In genomic region chr5:124783285-124783684, GRCh38 we compare ENCODE assay signal across 19 cellular contexts. TPM values are rescaled to one million over a fixed set of nuclear protein-coding genes. Genes with fewer than 3 reads are reported as not detected.
A peak's percentile ranks its signal among the peaks of the same experiment; 100 is the strongest.
DNase-seq lines count a peak whose midpoint lies in the region; ATAC-seq and TF ChIP-seq lines count a peak whose summit lies in the region.
"Had no signal": no experiment of that assay in that cellular context is flagged by ENCODE, and none has a peak within 500 bp of the region (broad histone marks: within the 10 kb centered on the region; RNA-seq: fewer than 3 reads in every experiment).

No MANE protein-coding gene starts in this region.

- H3K4ac ChIP-seq in mesendoderm (ENCODE audit: low read depth, low read length): no peak overlapping the region

- peak; percentile 90 for ATAC-seq in GM18868 (IDR thresholded peaks at IDR 0.05; ENCODE audit: unreplicated experiment)
- peak; percentile 56 for ATAC-seq in HG02610 (IDR thresholded peaks at IDR 0.05; ENCODE audit: unreplicated experiment)
- peak; percentile 96 for ATAC-seq in stimulated activated memory B cell treated with anti-CD40 and anti-IgM and Interleukin-4, amounts not matched to agents 10 μg/mL and 1 μg/mL and 100 μg/mL, for 72 hours
- no peak for ATAC-seq in HG03196 (IDR thresholded peaks at IDR 0.05; ENCODE audit: unreplicated experiment)

- H3K4me3 Mint-ChIP-seq in stimulated activated memory B cell treated with anti-CD40 and anti-IgM and Interleukin-4, amounts not matched to agents 10 μg/mL and 1 μg/mL and 100 μg/mL, for 72 hours: no peak overlapping the region
- H3K4me3 Mint-ChIP-seq: CD8-positive, alpha-beta memory T cell; IgD-negative memory B cell had no signal

- no peak overlapping the region for H3K4me2 ChIP-seq in mesendoderm (ENCODE audit: low read length)

- no peak overlapping the region for H3K56ac ChIP-seq in mesendoderm (ENCODE audit: low read length)

- H3K27me3 Mint-ChIP-seq in stimulated activated memory B cell treated with anti-CD40 and anti-IgM and Interleukin-4, amounts not matched to agents 10 μg/mL and 1 μg/mL and 100 μg/mL, for 72 hours: no peaks in the 10 kb centered on the region
- H3K27me3 Mint-ChIP-seq: CD8-positive, alpha-beta memory T cell; IgD-negative memory B cell had no signal

- H3K4me3 ChIP-seq in adrenal gland: no peak overlapping the region
- no peak overlapping the region for H3K4me3 ChIP-seq in mesendoderm (ENCODE audit: low read length)
- H3K4me3 ChIP-seq: HAP-1, MG63, Peyer's patch had no signal

- 92 to 99% (median 95%) methylated on average over 3 of the region's 3 CpGs for WGBS in adrenal gland, 4 donors
- no CpG with 5 or more reads among the region's 3 CpGs for WGBS in mesendoderm (ENCODE audit: extremely low coverage, insufficient coverage, low lambda C conversion rate)

- H3K9me3 Mint-ChIP-seq in stimulated activated memory B cell treated with anti-CD40 and anti-IgM and Interleukin-4, amounts not matched to agents 10 μg/mL and 1 μg/mL and 100 μg/mL, for 72 hours: peaks cover 2% of the 10 kb centered on the region

- H3K36me3 Mint-ChIP-seq in stimulated activated memory B cell treated with anti-CD40 and anti-IgM and Interleukin-4, amounts not matched to agents 10 μg/mL and 1 μg/mL and 100 μg/mL, for 72 hours: no peaks in the 10 kb centered on the region
- H3K36me3 Mint-ChIP-seq: CD8-positive, alpha-beta memory T cell; IgD-negative memory B cell had no signal

- no peaks in the 10 kb centered on the region for H3K79me2 ChIP-seq in mesendoderm (ENCODE audit: control insufficient read depth, insufficient read depth, low read length)

- peaks cover 0 to 5% of the 10 kb centered on the region in 2 donors for H3K4me1 ChIP-seq in adrenal gland (replicated peaks in 1 of 2)
- no peaks in the 10 kb centered on the region for H3K4me1 ChIP-seq in mesendoderm (ENCODE audit: control insufficient read depth, low read depth, low read length)
- H3K4me1 ChIP-seq: HAP-1, Peyer's patch had no signal

- no peak for DNase-seq in adrenal gland
- DNase-seq in HT-29 (ENCODE audit: low spot score): no peak
- DNase-seq in mesendoderm: no peak
- DNase-seq: C1 segment of cervical spinal cord; CD8-positive, alpha-beta memory T cell; DMS53; Karpas-422; MG63; NCI-H1092 treated with DMSO at 0.1 percent for 48 hours; NCI-H146; NCI-H2081 treated with DMSO at 0.1 percent for 48 hours; Peyer's patch had no signal

- H3K27ac Mint-ChIP-seq in stimulated activated memory B cell treated with anti-CD40 and anti-IgM and Interleukin-4, amounts not matched to agents 10 μg/mL and 1 μg/mL and 100 μg/mL, for 72 hours: peak overlapping the region; percentile 80
- H3K27ac Mint-ChIP-seq: CD8-positive, alpha-beta memory T cell; IgD-negative memory B cell had no signal

- H3K79me1 ChIP-seq in mesendoderm (ENCODE audit: low read length): no peaks in the 10 kb centered on the region

- intact Hi-C loops in adrenal gland (cut with DNase I): no loop called here

- H3K18ac ChIP-seq in mesendoderm (ENCODE audit: low read length): no peak overlapping the region

- no peak overlapping the region for H4K8ac ChIP-seq in mesendoderm (ENCODE audit: low read depth, low read length)

- H3K4me1 Mint-ChIP-seq in stimulated activated memory B cell treated with anti-CD40 and anti-IgM and Interleukin-4, amounts not matched to agents 10 μg/mL and 1 μg/mL and 100 μg/mL, for 72 hours: no peaks in the 10 kb centered on the region
- H3K4me1 Mint-ChIP-seq: CD8-positive, alpha-beta memory T cell; IgD-negative memory B cell had no signal

- H2BK15ac ChIP-seq in mesendoderm (replicated peaks; ENCODE audit: low read depth): no peak overlapping the region

- H2BK5ac ChIP-seq in mesendoderm (ENCODE audit: low read length): no peak overlapping the region

- H2AK5ac ChIP-seq in mesendoderm (ENCODE audit: low read length): no peak overlapping the region

- H3K27ac ChIP-seq in adrenal gland: peak overlapping the region in 3 of 5 donors; percentile 33 to 55 (median 34)
- H3K27ac ChIP-seq in mesendoderm (ENCODE audit: low read depth, low read length): no peak overlapping the region
- H3K27ac ChIP-seq: HL-60, Peyer's patch had no signal

- no peak overlapping the region for H2BK120ac ChIP-seq in mesendoderm (ENCODE audit: low read depth, low read length)

- TF ChIP-seq POLR2A in adrenal gland (IDR thresholded peaks at IDR 0.05): no peak

- H3K36me3 ChIP-seq in adrenal gland (replicated peaks in 1 of 2): no peaks in the 10 kb centered on the region
- no peaks in the 10 kb centered on the region for H3K36me3 ChIP-seq in mesendoderm (ENCODE audit: control insufficient read depth, insufficient read depth, low read length)
- H3K36me3 ChIP-seq: HAP-1, MG63, Peyer's patch had no signal

- TF ChIP-seq CTCF in adrenal gland (IDR thresholded peaks at IDR 0.05): no peak

- no peak overlapping the region for H3K23ac ChIP-seq in mesendoderm (ENCODE audit: low read length)

- H3K9ac ChIP-seq in mesendoderm (ENCODE audit: low read length): no peak overlapping the region

- no peaks in the 10 kb centered on the region for H3K27me3 ChIP-seq in adrenal gland
- H3K27me3 ChIP-seq in mesendoderm (ENCODE audit: insufficient read depth, low read length, poor library complexity): no peaks in the 10 kb centered on the region
- H3K27me3 ChIP-seq: MG63, Peyer's patch had no signal

- H3K9me3 ChIP-seq in adrenal gland (replicated peaks in 1 of 3): no peaks in the 10 kb centered on the region
- H3K9me3 ChIP-seq: HAP-1, MG63, Peyer's patch had no signal

- H4K5ac ChIP-seq in mesendoderm (ENCODE audit: low read length): no peak overlapping the region

RNA-seq across cellular contexts. Expression of gene ZNF608, which starts 36.8 kb away (rescaled TPM):
- total RNA-seq in adrenal gland: 10 to 100 TPM; 15.5 to 55.0 (median 29.1) TPM
- 10 to 100 TPM; 14.4 to 30.3 (median 16.7) TPM for polyA plus RNA-seq in adrenal gland
- 3.7 and 4.9 TPM in 2 replicates for total RNA-seq in HT-29 (2014; rRNA removed; shearing (Covaris generic))
- polyA plus RNA-seq in mesendoderm (2013, experiment 1 of 2): 45.0 TPM
- polyA plus RNA-seq in mesendoderm (2013, experiment 2 of 2): 42.8 TPM
- total RNA-seq: CD8-positive, alpha-beta memory T cell had no signal
- polyA plus RNA-seq: CD8-positive, alpha-beta memory T cell had no signal
